Comparison of ENCODE assay signal across 24 cellular contexts in the genomic region with DNA sequence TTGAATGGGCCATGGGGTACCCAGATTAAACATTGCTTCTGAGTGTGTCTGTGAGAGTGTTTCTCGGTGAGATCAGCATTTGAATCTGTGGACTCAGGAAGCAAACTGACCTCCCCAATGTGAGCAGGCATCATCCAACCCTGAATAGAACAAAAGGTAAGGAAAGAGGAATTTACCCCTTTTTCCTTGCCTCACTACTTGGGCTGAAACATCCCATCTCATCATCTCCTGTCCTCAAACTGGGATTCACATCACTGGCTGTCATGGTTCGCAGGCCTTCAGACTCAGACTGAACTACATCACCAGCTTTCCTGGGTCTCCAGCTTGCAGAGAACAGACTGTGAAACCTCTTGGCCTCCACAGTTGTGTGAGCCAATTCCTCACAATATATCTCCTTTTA. TPM values are rescaled to one million over a fixed set of nuclear protein-coding genes. Genes with fewer than 3 reads are reported as not detected.
DNase-seq lines count a peak whose midpoint lies in the region; ATAC-seq, FAIRE-seq and TF ChIP-seq lines count a peak whose summit lies in the region.
"Had no signal": no experiment of that assay in that cellular context is flagged by ENCODE, and none has a peak within 500 bp of the region (broad histone marks: within the 10 kb centered on the region; RNA-seq: fewer than 3 reads in every experiment).

No MANE protein-coding gene starts in this region.

- FAIRE-seq in K562 (lab: Jason Lieb, UNC), result peak; percentile 37
- FAIRE-seq: GM12878, H54, HTR-8/SVneo had no signal

- peaks cover 3% of the 10 kb centered on the region for H3K9me1 ChIP-seq in K562 (ENCODE audit: control insufficient read depth, insufficient read depth, low read length)

- peak; percentile 19 for DNase-seq in Caki2 (ENCODE audit: low read depth)
- no peak for DNase-seq in K562 (ENCODE audit: extremely low read depth in 1 of 4, low spot score in 3 of 4)
- DNase-seq in kidney epithelial cell (ENCODE audit: low read depth), result peak; percentile 34
- peak; percentile 78 for DNase-seq in renal cortical epithelial cell (ENCODE audit: low read depth)
- no peak for DNase-seq in NCI-H748 (lab: John Stamatoyannopoulos, UW; ENCODE audit: unreplicated experiment)
- DNase-seq in NCI-H226, result no peak
- DNase-seq: BE2C; Calu3; CD4-positive, alpha-beta T cell; DMS53; DND-41; EL; HCEC 1CT; IMR-90; KBM-7 had no signal

- H3K9me3 ChIP-seq in K562 (replicated peaks; ENCODE audit: control insufficient read depth, insufficient read depth, low read depth, low read length), result no peaks in the 10 kb centered on the region
- H3K9me3 ChIP-seq: BE2C had no signal

- no peak for TF ChIP-seq POLR2A in K562 (conservative IDR thresholded peaks at IDR 0.05)

- H2AFZ ChIP-seq in K562 (ENCODE audit: low read depth, low read length), result no peak overlapping the region
- H2AFZ ChIP-seq: GM23338 had no signal

- no peak overlapping the region for H3K4me2 ChIP-seq in K562 (ENCODE audit: insufficient read depth, low read length)
- H3K4me2 ChIP-seq: GM23338 had no signal

- 63% methylated on average over 2 of the region's 2 CpGs for WGBS in K562 (ENCODE audit: insufficient coverage, low coverage, missing lambda C conversion rate)

- BruUV-seq in K562 (replicated peaks; lab: Mats Ljungman, UMichigan), result no TSS peak

- in situ Hi-C loops in Caki2 (cut with HindIII; ENCODE audit: low pct_unique_long_range_greater_than_20kb, low sequenced_read_pairs) (no loop called here), K562 (cut with MboI) (no loop called here)

- POLR2A ChIA-PET in K562 (lab: Yijun Ruan, JAX), result interaction anchor here (0.7 to 1.4 kb wide), 3 partner anchors 15 to 75 kb away, joined by 3 to 4 read pairs (median 3); no protein-coding TSS in a partner anchor

- H3K27me3 ChIP-seq in K562 (ENCODE audit: control insufficient read depth in 2 of 2, insufficient read depth in 2 of 2, low read length in 2 of 2), result no peaks in the 10 kb centered on the region
- no peaks in the 10 kb centered on the region for H3K27me3 ChIP-seq in kidney epithelial cell (ENCODE audit: control insufficient read depth, insufficient read depth, low read length)

- H3K4me3 ChIP-seq in K562 (no peak overlapping the region), kidney epithelial cell (ENCODE audit: low read depth, low read length) (no peak overlapping the region)
- H3K4me3 ChIP-seq: GM12878, GM23338 had no signal

- ATAC-seq in K562 (0 out of 3 replicates have a peak, but pooled peaks have one; percentile 18), GM18873 (IDR thresholded peaks at IDR 0.05; ENCODE audit: low FRiP score, unreplicated experiment) (no peak), HG02623 (IDR thresholded peaks at IDR 0.05; ENCODE audit: unreplicated experiment) (no peak)
- ATAC-seq: GM12878, GM23338 had no signal

- TF ChIP-seq RAD21 in K562 (CRISPR knock-in tag; conservative IDR thresholded peaks at IDR 0.05 in 1 of 2, IDR thresholded peaks at IDR 0.05 in 1 of 2), result no peak

- TF ChIP-seq CTCF in K562 (IDR thresholded peaks at IDR 0.05 in 2 of 3, conservative IDR thresholded peaks at IDR 0.05 in 1 of 3; ENCODE audit: insufficient read depth in 2 of 3, low read depth in 1 of 3, low read length in 3 of 3) (no peak), kidney epithelial cell (IDR thresholded peaks at IDR 0.05; ENCODE audit: insufficient read depth, low read length, poor library complexity, severe bottlenecking) (no peak)

- peaks cover 3 to 18% of the 10 kb centered on the region in 2 experiments; a peak in 2 of 5 replicates for H3K4me1 ChIP-seq in K562 (replicated peaks in 1 of 2; ENCODE audit: control insufficient read depth in 2 of 2, insufficient read depth in 2 of 2, low read length in 2 of 2)
- H3K4me1 ChIP-seq: BE2C had no signal

- intact Hi-C loops in K562 (cut with micrococcal nuclease), result no loop called here

- H3K36me3 ChIP-seq in K562 (ENCODE audit: control insufficient read depth, insufficient read depth, low read length), result peaks cover 8% of the 10 kb centered on the region
- H3K36me3 ChIP-seq in kidney epithelial cell (ENCODE audit: control insufficient read depth, insufficient read depth, low read length), result no peaks in the 10 kb centered on the region
- H3K36me3 ChIP-seq: BE2C had no signal

- peaks cover 14% of the 10 kb centered on the region; the same call in 2 of the 3 replicates for H3K79me2 ChIP-seq in K562 (ENCODE audit: control insufficient read depth, insufficient read depth, low read length)

- H3K9ac ChIP-seq in K562 (ENCODE audit: insufficient read depth in 1 of 2, low read depth in 2 of 2, low read length in 2 of 2), result no peak overlapping the region

- no peak overlapping the region for H3K27ac ChIP-seq in K562 (ENCODE audit: extremely low read depth, low read depth, low read length)
- H3K27ac ChIP-seq: C4-2B had no signal

- TF ChIP-seq EP300 in K562 (IDR thresholded peaks at IDR 0.05; ENCODE audit: low read length), result no peak

- no peaks in the 10 kb centered on the region for H4K20me1 ChIP-seq in K562 (replicated peaks; ENCODE audit: control insufficient read depth, insufficient read depth, low read length)

- CTCF ChIA-PET in K562 (lab: Yijun Ruan, JAX; ENCODE audit: low intra/inter-chr PET ratio), result no interaction called here

TF ChIP-seq in K562, 482 proteins besides CTCF, POLR2A, EP300 and RAD21:
- TF ChIP-seq HIVEP1 (CRISPR knock-in tag; IDR thresholded peaks at IDR 0.05), result no peak
- TF ChIP-seq SMARCA5 (IDR thresholded peaks at IDR 0.05), result no peak
- TF ChIP-seq CBFA2T3 (IDR thresholded peaks at IDR 0.05), result no peak
TF ChIP-seq in K562: peak in this region for 0.

RNA-seq across cellular contexts. Expression of gene TEC, which starts 47.1 kb away (rescaled TPM):
- 3.6 and 3.7 TPM in 2 replicates for total RNA-seq in Caki2 (2014; rRNA removed; shearing (Covaris generic); ENCODE audit: low replicate concordance)
- total RNA-seq in K562 (2011; cell fraction: chromatin; rRNA removed; ENCODE audit: low replicate concordance), result 12.7 and 33.0 TPM in 2 replicates
- 6.3 and 7.9 TPM in 2 replicates for total RNA-seq in K562 (2011; cell fraction: nucleolus; rRNA removed)
- total RNA-seq in K562 (2011; cell fraction: nucleoplasm; rRNA removed), result 11.6 and 13.3 TPM in 2 replicates
- total RNA-seq in K562 (2014; rRNA removed) (9.6 and 14.7 TPM in 2 replicates), K562 (2014; rRNA removed; fragmentation: Illumina TruSeq; extraction: Trizol) (10.2 and 11.4 TPM in 2 replicates), K562 (2015; rRNA removed; fragmentation: Illumina TruSeq; extraction: Trizol) (12.5 and 13.0 TPM in 2 replicates), K562 (2021) (6.8 and 8.0 TPM in 2 replicates), kidney epithelial cell (1.8 and 3.2 TPM in 2 replicates), renal cortical epithelial cell (4.0 and 6.1 TPM in 2 replicates)
- polyA plus RNA-seq in K562 (2011; rRNA removed) (8.0 and 9.8 TPM in 2 replicates), K562 (2014; fragmentation: Illumina TruSeq; extraction: Trizol) (7.4 and 8.8 TPM in 2 replicates), K562 (2014; fragmentation: Nextera tagmentation; extraction: Ambion mirVana) (1 to 10 TPM; 5.3 to 8.2 TPM), K562 (2014; rRNA removed) (6.8 and 10.6 TPM in 2 replicates)
- 1.8 and 5.7 TPM in 2 replicates for polyA plus RNA-seq in K562 (2011; cell fraction: cytosol; rRNA removed)
- 10.2 and 21.9 TPM in 2 replicates for polyA plus RNA-seq in K562 (2011; cell fraction: nucleus; rRNA removed)
- 7.2 and 7.8 TPM in 2 replicates for polyA plus RNA-seq in K562 (2012)
- 15.1 and 25.1 TPM in 2 replicates for polyA minus RNA-seq in K562 (2011; rRNA and poly(A)+ RNA removed)
- 4.4 and 5.4 TPM in 2 replicates for polyA minus RNA-seq in K562 (2011; cell fraction: cytosol; rRNA and poly(A)+ RNA removed)
- polyA minus RNA-seq in K562 (2011; cell fraction: nucleus; rRNA and poly(A)+ RNA removed), result 11.6 and 30.9 TPM in 2 replicates
- total RNA-seq: A172, G401 had no signal

Comparison
In these comparisons a context has a peak if more than half of its experiments do, and no peak if none do; other contexts are left out.
1. DNase-seq: peak in Caki2 (single experiment), kidney epithelial cell (single experiment) and renal cortical epithelial cell (single experiment); none in K562 (0 of 4), NCI-H748 (single experiment) and NCI-H226 (single experiment).